19 cellular contexts compared by ENCODE assay signal in genomic region chr21:27173052-27173451, GRCh38.
"Had no signal": no experiment of that assay in that cellular context is flagged by ENCODE, and none has a peak within 500 bp of the region (broad histone marks: within the 10 kb centered on the region; RNA-seq: fewer than 3 reads in every experiment).

No MANE protein-coding gene starts in this region.

- H3K27ac Mint-ChIP-seq: activated CD4-positive, alpha-beta T cell treated with anti-CD3 and anti-CD28 coated beads for 36 hours; activated CD8-positive, alpha-beta T cell treated with anti-CD3 and anti-CD28 coated beads, Interleukin-2, amount 10 ng/mL, durations not matched to agents 7 days and 5 days; activated naive CD8-positive, alpha-beta T cell; naive thymus-derived CD4-positive, alpha-beta T cell; type B pancreatic cell had no signal

- DNase-seq: activated CD4-positive, alpha-beta T cell treated with anti-CD3 and anti-CD28 coated beads for 36 hours; activated CD8-positive, alpha-beta memory T cell treated with anti-CD3 and anti-CD28 coated beads, Interleukin-2, amount 50 U/mL, for 4 hours; activated CD8-positive, alpha-beta T cell treated with anti-CD3 and anti-CD28 coated beads, Interleukin-2, amount 10 ng/mL, durations not matched to agents 7 days and 5 days; activated gamma-delta T cell treated with Interleukin-2 at 50 U/mL for 16 hours; activated T-cell treated with anti-CD3 and anti-CD28 coated beads, Interleukin-2, amount 50 U/mL, for 48 hours; gastrocnemius medialis; left cardiac atrium; naive thymus-derived CD4-positive, alpha-beta T cell; pancreas; small intestine; stimulated activated CD4-positive, alpha-beta T cell treated with anti-CD3 and anti-CD28 coated beads, Interleukin-4, amount 100 ng/mL, for 24 hours; stimulated activated naive CD4-positive, alpha-beta T cell treated with Interleukin-2 at 50 U/mL for 16 hours; T-helper 2 cell had no signal

- ATAC-seq: activated CD4-positive, alpha-beta T cell treated with anti-CD3 and anti-CD28 coated beads for 36 hours; activated CD8-positive, alpha-beta T cell treated with anti-CD3 and anti-CD28 coated beads, Interleukin-2, amount 10 ng/mL, durations not matched to agents 7 days and 5 days; esophagus mucosa; naive thymus-derived CD4-positive, alpha-beta T cell; pancreas had no signal

- H3K36me3 Mint-ChIP-seq: activated naive CD8-positive, alpha-beta T cell; naive thymus-derived CD4-positive, alpha-beta T cell; type B pancreatic cell had no signal

- H3K4me1 ChIP-seq: pancreas, SJSA1 had no signal

- H3K9me3 Mint-ChIP-seq: type B pancreatic cell had no signal

- H3K4me1 Mint-ChIP-seq: activated CD4-positive, alpha-beta T cell treated with anti-CD3 and anti-CD28 coated beads for 36 hours; naive thymus-derived CD4-positive, alpha-beta T cell had no signal

- H3K4me3 Mint-ChIP-seq: activated CD4-positive, alpha-beta T cell treated with anti-CD3 and anti-CD28 coated beads for 36 hours; activated CD8-positive, alpha-beta T cell treated with anti-CD3 and anti-CD28 coated beads, Interleukin-2, amount 10 ng/mL, durations not matched to agents 7 days and 5 days; activated naive CD8-positive, alpha-beta T cell; naive thymus-derived CD4-positive, alpha-beta T cell; type B pancreatic cell had no signal

- H3K36me3 ChIP-seq: gastrocnemius medialis, pancreas, SJSA1, suprapubic skin had no signal

- FAIRE-seq: small intestine had no signal

- H3K27ac ChIP-seq: pancreas, SJSA1 had no signal

- H3K27me3 ChIP-seq: gastrocnemius medialis, pancreas, SJSA1, suprapubic skin had no signal

- H3K4me3 ChIP-seq: gastrocnemius medialis, lung, pancreas, SJSA1, suprapubic skin had no signal

- H3K27me3 Mint-ChIP-seq: activated CD4-positive, alpha-beta T cell treated with anti-CD3 and anti-CD28 coated beads for 36 hours; activated naive CD8-positive, alpha-beta T cell; naive thymus-derived CD4-positive, alpha-beta T cell; type B pancreatic cell had no signal

- H3K9me3 ChIP-seq: gastrocnemius medialis, pancreas, SJSA1, suprapubic skin had no signal
